2 cellular contexts compared by ENCODE assay signal in the genomic region with DNA sequence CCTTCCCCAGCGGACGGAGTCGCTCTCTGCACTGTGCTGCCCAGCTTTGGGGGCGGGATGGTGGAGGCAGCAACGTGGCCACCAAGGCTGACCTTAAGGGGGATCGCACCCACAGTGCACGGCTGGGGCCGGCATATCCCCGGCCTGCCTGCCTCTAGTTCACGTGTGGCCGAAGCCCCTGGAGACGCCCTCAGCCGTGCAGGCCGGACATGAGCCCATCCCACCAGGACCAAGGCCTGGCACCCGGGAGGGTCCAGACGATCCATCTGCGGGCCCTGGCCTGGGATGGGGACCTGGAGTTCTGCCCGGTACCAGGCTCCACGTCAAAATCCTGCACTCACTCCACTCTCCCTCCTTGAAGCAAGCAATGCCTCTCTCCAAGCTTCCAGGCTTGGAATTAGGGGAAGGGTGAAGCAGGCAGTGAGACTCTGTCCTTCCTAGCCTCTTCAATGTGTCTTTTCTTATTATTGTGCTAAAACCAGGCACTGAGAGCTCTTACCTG.
TF ChIP-seq lines count a peak whose summit lies in the region.

No MANE protein-coding gene starts in this region.

TF ChIP-seq in SK-N-SH, 30 proteins besides CTCF, POLR2A, EP300 and RAD21 (continued from another document):
- TF ChIP-seq USF2 (IDR thresholded peaks at IDR 0.05; ENCODE audit: borderline replicate concordance, low read depth, low read length): no peak
- TF ChIP-seq, protein P1, sequence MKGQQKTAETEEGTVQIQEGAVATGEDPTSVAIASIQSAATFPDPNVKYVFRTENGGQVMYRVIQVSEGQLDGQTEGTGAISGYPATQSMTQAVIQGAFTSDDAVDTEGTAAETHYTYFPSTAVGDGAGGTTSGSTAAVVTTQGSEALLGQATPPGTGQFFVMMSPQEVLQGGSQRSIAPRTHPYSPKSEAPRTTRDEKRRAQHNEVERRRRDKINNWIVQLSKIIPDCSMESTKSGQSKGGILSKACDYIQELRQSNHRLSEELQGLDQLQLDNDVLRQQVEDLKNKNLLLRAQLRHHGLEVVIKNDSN (IDR thresholded peaks at IDR 0.05; ENCODE audit: borderline replicate concordance, low read depth): no peak
- no peak for TF ChIP-seq SMC3 (IDR thresholded peaks at IDR 0.05; ENCODE audit: low read depth, low read length)
- no peak for TF ChIP-seq RCOR1 (IDR thresholded peaks at IDR 0.05; ENCODE audit: low read length)
- TF ChIP-seq FOXM1 (IDR thresholded peaks at IDR 0.05; ENCODE audit: low read depth): no peak
- TF ChIP-seq, protein P2, sequence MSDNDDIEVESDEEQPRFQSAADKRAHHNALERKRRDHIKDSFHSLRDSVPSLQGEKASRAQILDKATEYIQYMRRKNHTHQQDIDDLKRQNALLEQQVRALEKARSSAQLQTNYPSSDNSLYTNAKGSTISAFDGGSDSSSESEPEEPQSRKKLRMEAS (IDR thresholded peaks at IDR 0.05; ENCODE audit: low read depth): no peak
- no peak for TF ChIP-seq NFIC (IDR thresholded peaks at IDR 0.05; ENCODE audit: borderline replicate concordance)

TF ChIP-seq in SK-N-SH treated with all-trans-retinoic acid at 6 μM for 48 hours, 23 proteins besides CTCF, POLR2A, EP300 and RAD21:
- TF ChIP-seq, protein P3, sequence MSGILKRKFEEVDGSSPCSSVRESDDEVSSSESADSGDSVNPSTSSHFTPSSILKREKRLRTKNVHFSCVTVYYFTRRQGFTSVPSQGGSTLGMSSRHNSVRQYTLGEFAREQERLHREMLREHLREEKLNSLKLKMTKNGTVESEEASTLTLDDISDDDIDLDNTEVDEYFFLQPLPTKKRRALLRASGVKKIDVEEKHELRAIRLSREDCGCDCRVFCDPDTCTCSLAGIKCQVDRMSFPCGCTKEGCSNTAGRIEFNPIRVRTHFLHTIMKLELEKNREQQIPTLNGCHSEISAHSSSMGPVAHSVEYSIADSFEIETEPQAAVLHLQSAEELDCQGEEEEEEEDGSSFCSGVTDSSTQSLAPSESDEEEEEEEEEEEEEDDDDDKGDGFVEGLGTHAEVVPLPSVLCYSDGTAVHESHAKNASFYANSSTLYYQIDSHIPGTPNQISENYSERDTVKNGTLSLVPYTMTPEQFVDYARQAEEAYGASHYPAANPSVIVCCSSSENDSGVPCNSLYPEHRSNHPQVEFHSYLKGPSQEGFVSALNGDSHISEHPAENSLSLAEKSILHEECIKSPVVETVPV (CRISPR knock-in tag; IDR thresholded peaks at IDR 0.05): no peak
- TF ChIP-seq ESRRG (CRISPR knock-in tag; IDR thresholded peaks at IDR 0.05) (no peak), CSDC2 (CRISPR knock-in tag; IDR thresholded peaks at IDR 0.05) (no peak), ZFP3 (CRISPR knock-in tag; IDR thresholded peaks at IDR 0.05) (no peak), RARB (CRISPR knock-in tag; IDR thresholded peaks at IDR 0.05) (no peak), ARNTL (CRISPR knock-in tag; IDR thresholded peaks at IDR 0.05; ENCODE audit: borderline replicate concordance, low read depth) (no peak), PATZ1 (CRISPR knock-in tag; IDR thresholded peaks at IDR 0.05; ENCODE audit: borderline replicate concordance) (no peak), ZNF70 (CRISPR knock-in tag; IDR thresholded peaks at IDR 0.05) (no peak), TOX (CRISPR knock-in tag; IDR thresholded peaks at IDR 0.05; ENCODE audit: borderline replicate concordance) (no peak), ZC3H10 (CRISPR knock-in tag; IDR thresholded peaks at IDR 0.05) (no peak), GLIS3 (CRISPR knock-in tag; IDR thresholded peaks at IDR 0.05) (no peak), CREB5 (CRISPR knock-in tag; IDR thresholded peaks at IDR 0.05; ENCODE audit: low read depth) (no peak), TCF4 (CRISPR knock-in tag; IDR thresholded peaks at IDR 0.05; ENCODE audit: borderline replicate concordance) (no peak), PPARA (CRISPR knock-in tag; IDR thresholded peaks at IDR 0.05; ENCODE audit: borderline replicate concordance) (no peak)
- TF ChIP-seq, protein P4, sequence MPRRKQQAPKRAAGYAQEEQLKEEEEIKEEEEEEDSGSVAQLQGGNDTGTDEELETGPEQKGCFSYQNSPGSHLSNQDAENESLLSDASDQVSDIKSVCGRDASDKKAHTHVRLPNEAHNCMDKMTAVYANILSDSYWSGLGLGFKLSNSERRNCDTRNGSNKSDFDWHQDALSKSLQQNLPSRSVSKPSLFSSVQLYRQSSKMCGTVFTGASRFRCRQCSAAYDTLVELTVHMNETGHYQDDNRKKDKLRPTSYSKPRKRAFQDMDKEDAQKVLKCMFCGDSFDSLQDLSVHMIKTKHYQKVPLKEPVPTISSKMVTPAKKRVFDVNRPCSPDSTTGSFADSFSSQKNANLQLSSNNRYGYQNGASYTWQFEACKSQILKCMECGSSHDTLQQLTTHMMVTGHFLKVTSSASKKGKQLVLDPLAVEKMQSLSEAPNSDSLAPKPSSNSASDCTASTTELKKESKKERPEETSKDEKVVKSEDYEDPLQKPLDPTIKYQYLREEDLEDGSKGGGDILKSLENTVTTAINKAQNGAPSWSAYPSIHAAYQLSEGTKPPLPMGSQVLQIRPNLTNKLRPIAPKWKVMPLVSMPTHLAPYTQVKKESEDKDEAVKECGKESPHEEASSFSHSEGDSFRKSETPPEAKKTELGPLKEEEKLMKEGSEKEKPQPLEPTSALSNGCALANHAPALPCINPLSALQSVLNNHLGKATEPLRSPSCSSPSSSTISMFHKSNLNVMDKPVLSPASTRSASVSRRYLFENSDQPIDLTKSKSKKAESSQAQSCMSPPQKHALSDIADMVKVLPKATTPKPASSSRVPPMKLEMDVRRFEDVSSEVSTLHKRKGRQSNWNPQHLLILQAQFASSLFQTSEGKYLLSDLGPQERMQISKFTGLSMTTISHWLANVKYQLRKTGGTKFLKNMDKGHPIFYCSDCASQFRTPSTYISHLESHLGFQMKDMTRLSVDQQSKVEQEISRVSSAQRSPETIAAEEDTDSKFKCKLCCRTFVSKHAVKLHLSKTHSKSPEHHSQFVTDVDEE (CRISPR knock-in tag; IDR thresholded peaks at IDR 0.05): no peak
- TF ChIP-seq, protein P5, sequence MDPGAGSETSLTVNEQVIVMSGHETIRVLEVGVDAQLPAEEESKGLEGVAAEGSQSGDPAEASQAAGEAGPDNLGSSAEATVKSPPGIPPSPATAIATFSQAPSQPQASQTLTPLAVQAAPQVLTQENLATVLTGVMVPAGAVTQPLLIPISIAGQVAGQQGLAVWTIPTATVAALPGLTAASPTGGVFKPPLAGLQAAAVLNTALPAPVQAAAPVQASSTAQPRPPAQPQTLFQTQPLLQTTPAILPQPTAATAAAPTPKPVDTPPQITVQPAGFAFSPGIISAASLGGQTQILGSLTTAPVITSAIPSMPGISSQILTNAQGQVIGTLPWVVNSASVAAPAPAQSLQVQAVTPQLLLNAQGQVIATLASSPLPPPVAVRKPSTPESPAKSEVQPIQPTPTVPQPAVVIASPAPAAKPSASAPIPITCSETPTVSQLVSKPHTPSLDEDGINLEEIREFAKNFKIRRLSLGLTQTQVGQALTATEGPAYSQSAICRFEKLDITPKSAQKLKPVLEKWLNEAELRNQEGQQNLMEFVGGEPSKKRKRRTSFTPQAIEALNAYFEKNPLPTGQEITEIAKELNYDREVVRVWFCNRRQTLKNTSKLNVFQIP (CRISPR knock-in tag; IDR thresholded peaks at IDR 0.05; ENCODE audit: borderline replicate concordance, low read depth): no peak
